24 cellular contexts compared by ENCODE assay signal in genomic region chr5:72996632-72997031, GRCh38.
"Had no signal": no experiment of that assay in that cellular context is flagged by ENCODE, and none has a peak within 500 bp of the region (broad histone marks: within the 10 kb centered on the region; RNA-seq: fewer than 3 reads in every experiment).

No MANE protein-coding gene starts in this region.

- H3K9me3 ChIP-seq: colonic mucosa, esophagus squamous epithelium, gastrocnemius medialis, lower lobe of right lung, mucosa of descending colon had no signal

- H3K27ac ChIP-seq: colonic mucosa, epithelial cell of prostate, esophagus squamous epithelium, gastrocnemius medialis, heart right ventricle, left lung, lower lobe of right lung had no signal

- H3K4me1 ChIP-seq: colonic mucosa, esophagus squamous epithelium, gastrocnemius medialis, heart right ventricle, left lung, lower lobe of right lung had no signal

- DNase-seq: colonic mucosa; cortex of kidney; effector CD8-positive, alpha-beta T cell; effector memory CD8-positive, alpha-beta T cell; endodermal cell; erythroblast; esophagus squamous epithelium; foreskin fibroblast; foreskin melanocyte; gastrocnemius medialis; glutamatergic neuron; head of caudate nucleus; heart right ventricle; hippocampal formation; left cardiac atrium; left lung; left ventricle myocardium superior; lower lobe of right lung; mesenchymal stem cell; mucosa of descending colon; naive B cell had no signal

- H3K27me3 ChIP-seq: colonic mucosa, esophagus squamous epithelium, gastrocnemius medialis, heart right ventricle, left lung had no signal

- H3K36me3 ChIP-seq: colonic mucosa had no signal

- H3K4me3 ChIP-seq: colonic mucosa, esophagus squamous epithelium, gastrocnemius medialis, heart right ventricle, left lung, lower lobe of right lung, mucosa of descending colon had no signal

- ATAC-seq: effector memory CD8-positive, alpha-beta T cell; gastrocnemius medialis; left cardiac atrium; left lung; left ventricle myocardium superior; mucosa of descending colon had no signal

- FAIRE-seq: endometrium, islet of Langerhans had no signal
